ENCODE assay signal across 1 cellular context in genomic region chr4:73615613-73616012, GRCh38.
TF ChIP-seq lines count a peak whose summit lies in the region.

No MANE protein-coding gene starts in this region.

TF ChIP-seq in H1, 55 proteins besides CTCF, POLR2A, EP300 and RAD21 (continued from another document):
- TF ChIP-seq CTBP2 (IDR thresholded peaks at IDR 0.05; ENCODE audit: borderline replicate concordance, insufficient read depth, insufficient read length, low read length) (no peak), TEAD4 (IDR thresholded peaks at IDR 0.05; ENCODE audit: low read depth, low read length) (peak; percentile 99), SP1 (IDR thresholded peaks at IDR 0.05; ENCODE audit: low read depth, low read length) (peak; percentile 39; the same call in 1 of the 2 replicates)
TF ChIP-seq in H1: peak in this region for 4.
